Comparison of ENCODE assay signal across 1 cellular context in genomic region chr9:17799383-17799782, GRCh38.
TF ChIP-seq lines count a peak whose summit lies in the region.

No MANE protein-coding gene starts in this region.

TF ChIP-seq in IMR-90, 13 proteins besides CTCF, POLR2A, EP300 and RAD21 (continued from another document):
- TF ChIP-seq MXI1 (IDR thresholded peaks at IDR 0.05; ENCODE audit: borderline replicate concordance, low read depth, low read length): no peak
- TF ChIP-seq FOS (IDR thresholded peaks at IDR 0.05; ENCODE audit: low read depth, low read length): no peak
- no peak for TF ChIP-seq ELK1 (IDR thresholded peaks at IDR 0.05; ENCODE audit: borderline replicate concordance, low read depth, low read length)
- no peak for TF ChIP-seq SMC3 (IDR thresholded peaks at IDR 0.05; ENCODE audit: low read depth, low read length)
- TF ChIP-seq RFX5 (IDR thresholded peaks at IDR 0.05; ENCODE audit: low read depth, low read length): no peak
- TF ChIP-seq MAFK (IDR thresholded peaks at IDR 0.05; ENCODE audit: low read depth, low read length): no peak
